Comparison of ENCODE assay signal across 9 cellular contexts in genomic region chr6:36977470-36977941, GRCh38. TPM values are rescaled to one million over a fixed set of nuclear protein-coding genes. Genes with fewer than 3 reads are reported as not detected.
A peak's percentile ranks its signal among the peaks of the same experiment; 100 is the strongest.
DNase-seq lines count a peak whose midpoint lies in the region; ATAC-seq and TF ChIP-seq lines count a peak whose summit lies in the region.
"Had no signal": no experiment of that assay in that cellular context is flagged by ENCODE, and none has a peak within 500 bp of the region (broad histone marks: within the 10 kb centered on the region; RNA-seq: fewer than 3 reads in every experiment).

No MANE protein-coding gene starts in this region.

- POLR2A ChIA-PET in naive thymus-derived CD8-positive, alpha-beta T cell (lab: Charles Lee): interaction anchor here (1.2 to 1.9 kb wide), 2 partner anchors 9 to 13 kb away, joined by 3 to 7 read pairs; partner anchors contain the start of gene MTCH1

- peak overlapping the region in 3 of 10 donors; percentile 43 to 56 (median 51) for H3K27ac Mint-ChIP-seq in naive thymus-derived CD8-positive, alpha-beta T cell

- no peaks in the 10 kb centered on the region for H3K27me3 Mint-ChIP-seq in naive thymus-derived CD8-positive, alpha-beta T cell

- ATAC-seq in naive thymus-derived CD8-positive, alpha-beta T cell: peak; percentile 38 to 45
- ATAC-seq in GM18870 (IDR thresholded peaks at IDR 0.05; ENCODE audit: unreplicated experiment) (no peak), GM21360 (IDR thresholded peaks at IDR 0.05; ENCODE audit: unreplicated experiment) (no peak)

- DNase-seq in BE2C (peak; percentile 58), HFF-Myc (ENCODE audit: extremely low read depth, low read depth) (no peak), cardiac fibroblast (ENCODE audit: low read depth in 2 of 2) (peak in 1 of 2 donors; percentile 25), NCI-H526 treated with DMSO at 0.1 percent for 48 hours (lab: John Stamatoyannopoulos, UW) (no peak), cerebellar cortex (ENCODE audit: low spot score) (no peak)
- DNase-seq in naive thymus-derived CD8-positive, alpha-beta T cell: peak in 1 of 10 donors; percentile 17
- DNase-seq: activated CD4-positive, alpha-beta T cell treated with anti-CD3 and anti-CD28 coated beads for 48 hours had no signal

- no peaks in the 10 kb centered on the region for H3K27me3 ChIP-seq in BE2C

- peaks cover 25 to 39% (median 33%) of the 10 kb centered on the region in 4 donors for H3K4me1 Mint-ChIP-seq in naive thymus-derived CD8-positive, alpha-beta T cell

- no peaks in the 10 kb centered on the region for H3K4me1 ChIP-seq in BE2C

- no peak overlapping the region for H3K4me3 Mint-ChIP-seq in naive thymus-derived CD8-positive, alpha-beta T cell

- TF ChIP-seq CTCF in BE2C (IDR thresholded peaks at IDR 0.05; ENCODE audit: low read depth, low read length): peak; percentile 73
- TF ChIP-seq CTCF in HFF-Myc (IDR thresholded peaks at IDR 0.05; ENCODE audit: low read depth, low read length, missing control alignments): peak; percentile 48
- TF ChIP-seq CTCF in cardiac fibroblast (IDR thresholded peaks at IDR 0.05; ENCODE audit: low read depth, low read length): peak; percentile 53

- no peaks in the 10 kb centered on the region for H3K9me3 ChIP-seq in BE2C

- H3K4me3 ChIP-seq in BE2C (ENCODE audit: low read depth, low read length) (no peak overlapping the region), HFF-Myc (replicated peaks; ENCODE audit: low read depth, low read length) (no peak overlapping the region), cardiac fibroblast (replicated peaks in 1 of 2; ENCODE audit: low read depth in 2 of 2, low read length in 2 of 2) (no peak overlapping the region)

- H3K9me3 Mint-ChIP-seq in naive thymus-derived CD8-positive, alpha-beta T cell: no peaks in the 10 kb centered on the region

- peaks cover 58% of the 10 kb centered on the region for H3K36me3 ChIP-seq in BE2C

- H3K36me3 Mint-ChIP-seq in naive thymus-derived CD8-positive, alpha-beta T cell: peaks cover 0 to 84% (median 13%) of the 10 kb centered on the region in 3 donors

RNA-seq across cellular contexts. Expression of gene MTCH1, which starts 8.5 kb away (rescaled TPM):
- polyA plus RNA-seq in BE2C (2012; ENCODE audit: insufficient read depth, insufficient read length, low read depth): 205 TPM
- 100 to 1,000 TPM; 137 to 143 TPM for total RNA-seq in naive thymus-derived CD8-positive, alpha-beta T cell
- 10 to 100 TPM; 63.2 to 78.3 (median 74.8) TPM for polyA plus RNA-seq in naive thymus-derived CD8-positive, alpha-beta T cell

RNA-seq across cellular contexts. Expression of gene PI16, which starts 23.0 kb away (rescaled TPM):
- not detected for polyA plus RNA-seq in BE2C (2012; ENCODE audit: insufficient read depth, insufficient read length, low read depth)
- total RNA-seq in naive thymus-derived CD8-positive, alpha-beta T cell: 1 to 10 TPM in 1 of 2 experiments, under 1 TPM in 1; 0.65 to 1.1 TPM
- 1 to 10 TPM; 1.2 to 6.4 (median 3.5) TPM for polyA plus RNA-seq in naive thymus-derived CD8-positive, alpha-beta T cell

RNA-seq across cellular contexts. Expression of gene FGD2, which starts 27.9 kb away (rescaled TPM):
- not detected for polyA plus RNA-seq in BE2C (2012; ENCODE audit: insufficient read depth, insufficient read length, low read depth)
- total RNA-seq in naive thymus-derived CD8-positive, alpha-beta T cell: 1 to 10 TPM; 7.2 to 7.4 TPM
- polyA plus RNA-seq in naive thymus-derived CD8-positive, alpha-beta T cell: under 1 TPM in 1 of 3 donors, not detected in 2; 0.25 TPM

Comparison
In these comparisons a context has a peak if more than half of its experiments do, and no peak if none do; other contexts are left out.
1. ATAC-seq: peak in naive thymus-derived CD8-positive, alpha-beta T cell (2 of 2); none in GM18870 (single experiment) and GM21360 (single experiment).
2. Peak in every context shown above with its lines, with median percentiles within 50 percentile points of each other: CTCF ChIP-seq.